1 cellular context compared by ENCODE assay signal in genomic region chr4:10201356-10202223, GRCh38.
TF ChIP-seq lines count a peak whose summit lies in the region.

No MANE protein-coding gene starts in this region.

TF ChIP-seq in K562, 482 proteins besides CTCF, POLR2A, EP300 and RAD21 (continued from another document):
- TF ChIP-seq REST (CRISPR knock-in tag; IDR thresholded peaks at IDR 0.05; ENCODE audit: low read depth) = no peak
- no peak for TF ChIP-seq ZFP1 (CRISPR knock-in tag; IDR thresholded peaks at IDR 0.05)
- TF ChIP-seq ZKSCAN8 (CRISPR knock-in tag; IDR thresholded peaks at IDR 0.05) = peak; percentile 65; the same call in 1 of the 2 replicates
- no peak for TF ChIP-seq SIX5 (IDR thresholded peaks at IDR 0.05; ENCODE audit: borderline replicate concordance in 1 of 2, insufficient read depth in 1 of 2, low read depth in 1 of 2, low read length in 2 of 2)
- TF ChIP-seq HSF4 (CRISPR knock-in tag; IDR thresholded peaks at IDR 0.05; ENCODE audit: borderline replicate concordance) = no peak
- peak; percentile 61 for TF ChIP-seq NFE2 (IDR thresholded peaks at IDR 0.05; ENCODE audit: low read depth)
- no peak for TF ChIP-seq LEF1 (IDR thresholded peaks at IDR 0.05)
- no peak for TF ChIP-seq E2F6 (IDR thresholded peaks at IDR 0.05; ENCODE audit: borderline replicate concordance in 1 of 2, extremely low read depth in 1 of 2, insufficient read depth in 1 of 2, insufficient read length in 1 of 2, low read depth in 1 of 2, low read length in 1 of 2, poor library complexity in 1 of 2, severe bottlenecking in 1 of 2)
- no peak for TF ChIP-seq ZNF277 (CRISPR knock-in tag; IDR thresholded peaks at IDR 0.05; ENCODE audit: borderline replicate concordance)
- no peak for TF ChIP-seq ZNF395 (CRISPR knock-in tag; IDR thresholded peaks at IDR 0.05)
- no peak for TF ChIP-seq KLF16 (IDR thresholded peaks at IDR 0.05)
